ENCODE assay signal across 11 cellular contexts in the genomic region with DNA sequence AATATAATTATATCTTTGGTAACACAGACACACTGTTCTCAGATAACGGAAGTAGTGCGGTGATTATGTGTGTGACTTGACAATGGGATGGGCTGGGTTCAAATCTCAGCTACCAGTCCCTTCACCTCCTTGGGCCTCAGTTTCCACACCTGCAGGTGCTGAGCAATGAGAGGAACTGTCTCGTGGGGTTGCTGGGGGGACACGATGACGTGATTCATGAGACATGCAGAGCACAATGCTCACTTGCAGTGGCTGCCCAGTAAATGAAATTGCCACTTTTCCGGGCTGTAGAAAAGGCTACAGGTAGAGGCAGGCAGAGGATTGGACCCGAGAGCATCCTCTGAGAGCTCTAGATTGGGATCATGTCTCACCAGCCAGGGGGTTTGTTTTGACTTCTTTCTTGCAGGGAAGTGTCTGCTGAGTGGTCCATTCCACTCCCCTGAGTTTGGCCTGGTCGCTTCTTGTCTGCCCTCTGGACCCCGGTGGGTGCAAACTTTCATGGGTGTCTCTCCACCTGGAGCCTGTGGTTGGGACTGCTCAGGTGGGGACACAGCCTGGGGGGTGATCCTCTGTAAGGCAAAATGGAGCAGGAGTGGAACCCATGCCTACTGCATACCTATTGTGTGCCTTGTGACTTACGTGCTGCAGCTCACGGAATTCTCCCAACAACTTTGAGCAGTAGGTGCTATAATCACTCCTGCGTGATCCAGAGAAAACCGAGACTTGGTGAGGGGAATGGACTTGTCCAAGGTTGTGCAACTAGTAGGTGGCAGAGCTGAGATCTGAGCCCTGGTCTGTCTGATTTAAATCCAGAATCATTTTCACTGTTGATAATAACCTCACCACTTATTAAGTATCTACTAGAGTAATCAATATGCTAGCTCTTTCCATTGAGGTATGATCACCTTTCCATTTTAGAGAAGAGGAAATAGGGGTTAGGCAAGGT.
DNase-seq lines count a peak whose midpoint lies in the region; ATAC-seq and TF ChIP-seq lines count a peak whose summit lies in the region.
"Had no signal": no experiment of that assay in that cellular context is flagged by ENCODE, and none has a peak within 500 bp of the region (broad histone marks: within the 10 kb centered on the region; RNA-seq: fewer than 3 reads in every experiment).

No MANE protein-coding gene starts in this region.

- peak overlapping the region; percentile 70 for H3K4me3 Mint-ChIP-seq in activated T-cell treated with anti-CD3 and anti-CD28 coated beads, Interleukin-2, amount 50 U/mL, for 24 hours
- H3K4me3 Mint-ChIP-seq in activated CD4-positive, alpha-beta memory T cell treated with anti-CD3 and anti-CD28 coated beads, Interleukin-2, amount 10 ng/mL, durations not matched to agents 7 days and 5 days: peak overlapping the region; percentile 58
- peak overlapping the region in 2 of 5 donors; percentile 7 to 30 for H3K4me3 Mint-ChIP-seq in immature natural killer cell
- no peak overlapping the region for H3K4me3 Mint-ChIP-seq in Caco-2 (ENCODE audit: unreplicated experiment)
- H3K4me3 Mint-ChIP-seq: nephron had no signal

- 91 to 96% methylated on average over 13 of the region's 13 CpGs for WGBS in thyroid gland, 2 donors

- CTCF ChIA-PET in activated CD4-positive, alpha-beta memory T cell treated with anti-CD3 and anti-CD28 coated beads, Interleukin-2, amount 10 ng/mL, durations not matched to agents 7 days and 5 days (lab: Charles Lee): interaction anchor here (0.6 to 3.0 kb wide), 4 partner anchors 9 to 147 kb away, joined by 3 to 11 read pairs (median 4); partner anchors contain the start of gene CEBPB
- CTCF ChIA-PET in Caco-2 (lab: Charles Lee): interaction anchor here (0.7 to 1.1 kb wide), 3 partner anchors 126 to 154 kb away, joined by 3 to 5 read pairs (median 4); no protein-coding TSS in a partner anchor

- H3K27me3 ChIP-seq in thyroid gland: no peaks in the 10 kb centered on the region
- no peaks in the 10 kb centered on the region for H3K27me3 ChIP-seq in Caco-2 (replicated peaks; ENCODE audit: control insufficient read depth, insufficient read depth, low read length)

- peaks cover 15 to 53% of the 10 kb centered on the region in 2 donors for H3K4me1 ChIP-seq in thyroid gland
- peaks cover 8% of the 10 kb centered on the region for H3K4me1 ChIP-seq in Caco-2

- TF ChIP-seq CTCF in thyroid gland (IDR thresholded peaks at IDR 0.05) (no peak), Caco-2 (IDR thresholded peaks at IDR 0.05; ENCODE audit: insufficient read depth in 1 of 2, low read depth in 1 of 2, low read length in 1 of 2, severe bottlenecking in 1 of 2, unreplicated experiment in 1 of 2) (no peak)

- H3K4me1 Mint-ChIP-seq in activated T-cell treated with anti-CD3 and anti-CD28 coated beads, Interleukin-2, amount 50 U/mL, for 24 hours (ENCODE audit: low read depth): peaks cover 56% of the 10 kb centered on the region
- peaks cover 62% of the 10 kb centered on the region for H3K4me1 Mint-ChIP-seq in activated CD4-positive, alpha-beta memory T cell treated with anti-CD3 and anti-CD28 coated beads, Interleukin-2, amount 10 ng/mL, durations not matched to agents 7 days and 5 days
- H3K4me1 Mint-ChIP-seq in immature natural killer cell (peaks cover 34 to 39% of the 10 kb centered on the region in 2 donors), Caco-2 (ENCODE audit: low read depth, unreplicated experiment) (peaks cover 4% of the 10 kb centered on the region)

- H3K36me3 ChIP-seq in thyroid gland: no peaks in the 10 kb centered on the region
- H3K36me3 ChIP-seq in Caco-2 (ENCODE audit: control insufficient read depth, insufficient read depth, low read length): no peaks in the 10 kb centered on the region
- H3K36me3 ChIP-seq: thoracic aorta had no signal

- no peak overlapping the region for H3K4me3 ChIP-seq in thyroid gland (replicated peaks in 1 of 3)
- H3K4me3 ChIP-seq in Caco-2 (ENCODE audit: low read depth, low read length): no peak overlapping the region

- POLR2A ChIA-PET in activated CD4-positive, alpha-beta memory T cell treated with anti-CD3 and anti-CD28 coated beads, Interleukin-2, amount 10 ng/mL, durations not matched to agents 7 days and 5 days (lab: Charles Lee): interaction anchor here (0.7 to 2.8 kb wide), 11 partner anchors 8 to 181 kb away, joined by 3 to 21 read pairs (median 4); partner anchors contain the start of gene CEBPB
- POLR2A ChIA-PET in Caco-2 (lab: Charles Lee): interaction anchor here (0.7 to 1.0 kb wide), 2 partner anchors 9 to 147 kb away, joined by 3 to 4 read pairs; no protein-coding TSS in a partner anchor

- peak overlapping the region in 2 of 3 donors; percentile 76 to 77 for H3K27ac ChIP-seq in thyroid gland

- ATAC-seq in HG02884 (IDR thresholded peaks at IDR 0.05; ENCODE audit: unreplicated experiment): no peak

- no peaks in the 10 kb centered on the region for H3K9me3 ChIP-seq in thyroid gland
- H3K9me3 ChIP-seq in Caco-2: no peaks in the 10 kb centered on the region
- H3K9me3 ChIP-seq: thoracic aorta had no signal

- H3K36me3 Mint-ChIP-seq in activated T-cell treated with anti-CD3 and anti-CD28 coated beads, Interleukin-2, amount 50 U/mL, for 24 hours (ENCODE audit: low read depth): no peaks in the 10 kb centered on the region
- no peaks in the 10 kb centered on the region for H3K36me3 Mint-ChIP-seq in activated CD4-positive, alpha-beta memory T cell treated with anti-CD3 and anti-CD28 coated beads, Interleukin-2, amount 10 ng/mL, durations not matched to agents 7 days and 5 days (ENCODE audit: low read depth)
- no peaks in the 10 kb centered on the region for H3K36me3 Mint-ChIP-seq in immature natural killer cell
- no peaks in the 10 kb centered on the region for H3K36me3 Mint-ChIP-seq in Caco-2 (ENCODE audit: insufficient read depth, unreplicated experiment)

- TF ChIP-seq POLR2A in thyroid gland (IDR thresholded peaks at IDR 0.05): no peak

- H3K9me3 Mint-ChIP-seq in activated T-cell treated with anti-CD3 and anti-CD28 coated beads, Interleukin-2, amount 50 U/mL, for 24 hours: no peaks in the 10 kb centered on the region
- no peaks in the 10 kb centered on the region for H3K9me3 Mint-ChIP-seq in activated CD4-positive, alpha-beta memory T cell treated with anti-CD3 and anti-CD28 coated beads, Interleukin-2, amount 10 ng/mL, durations not matched to agents 7 days and 5 days
- H3K9me3 Mint-ChIP-seq in immature natural killer cell (peaks cover 0 to 1% (median 0%) of the 10 kb centered on the region in 6 donors), Caco-2 (ENCODE audit: unreplicated experiment) (no peaks in the 10 kb centered on the region)
- H3K9me3 Mint-ChIP-seq: nephron had no signal

- H3K27me3 Mint-ChIP-seq in activated T-cell treated with anti-CD3 and anti-CD28 coated beads, Interleukin-2, amount 50 U/mL, for 24 hours: peaks cover 7% of the 10 kb centered on the region
- no peaks in the 10 kb centered on the region for H3K27me3 Mint-ChIP-seq in activated CD4-positive, alpha-beta memory T cell treated with anti-CD3 and anti-CD28 coated beads, Interleukin-2, amount 10 ng/mL, durations not matched to agents 7 days and 5 days
- peaks cover 6 to 19% (median 13%) of the 10 kb centered on the region in 3 donors for H3K27me3 Mint-ChIP-seq in immature natural killer cell (ENCODE audit: low read depth in 3 of 3)
- no peaks in the 10 kb centered on the region for H3K27me3 Mint-ChIP-seq in Caco-2 (ENCODE audit: insufficient read depth, unreplicated experiment)

- intact Hi-C loops in thyroid gland (cut with DNase I) (no loop called here), Caco-2 (cut with micrococcal nuclease; ENCODE audit: unreplicated experiment) (no loop called here)

- peak overlapping the region; percentile 99 for H3K27ac Mint-ChIP-seq in activated T-cell treated with anti-CD3 and anti-CD28 coated beads, Interleukin-2, amount 50 U/mL, for 24 hours
- H3K27ac Mint-ChIP-seq in activated CD4-positive, alpha-beta memory T cell treated with anti-CD3 and anti-CD28 coated beads, Interleukin-2, amount 10 ng/mL, durations not matched to agents 7 days and 5 days: peak overlapping the region; percentile 87
- H3K27ac Mint-ChIP-seq in immature natural killer cell (peak overlapping the region; percentile 71 to 88 (median 85)), Caco-2 (ENCODE audit: unreplicated experiment) (no peak overlapping the region)

- no TSS peak for BruUV-seq in Caco-2 (replicated peaks; lab: Mats Ljungman, UMichigan)

- DNase-seq in activated T-cell treated with anti-CD3 and anti-CD28 coated beads, Interleukin-2, amount 50 U/mL, for 24 hours: no peak
- no peak for DNase-seq in activated T-cell treated with anti-CD3 and anti-CD28 coated beads, Interleukin-2, amount 50 U/mL, for 48 hours
- no peak for DNase-seq in activated CD4-positive, alpha-beta memory T cell treated with anti-CD3 and anti-CD28 coated beads, Interleukin-2, amount 10 ng/mL, durations not matched to agents 7 days and 5 days
- DNase-seq in immature natural killer cell: no peak
- DNase-seq in thyroid gland: no peak
- DNase-seq in Caco-2: no peak
- DNase-seq in SKM-1 treated with dmso at 0.1 percent for 144 hours (lab: John Stamatoyannopoulos, UW; ENCODE audit: unreplicated experiment): no peak
- DNase-seq: NCI-H345 had no signal
